1 cellular context compared by ENCODE assay signal in the genomic region with DNA sequence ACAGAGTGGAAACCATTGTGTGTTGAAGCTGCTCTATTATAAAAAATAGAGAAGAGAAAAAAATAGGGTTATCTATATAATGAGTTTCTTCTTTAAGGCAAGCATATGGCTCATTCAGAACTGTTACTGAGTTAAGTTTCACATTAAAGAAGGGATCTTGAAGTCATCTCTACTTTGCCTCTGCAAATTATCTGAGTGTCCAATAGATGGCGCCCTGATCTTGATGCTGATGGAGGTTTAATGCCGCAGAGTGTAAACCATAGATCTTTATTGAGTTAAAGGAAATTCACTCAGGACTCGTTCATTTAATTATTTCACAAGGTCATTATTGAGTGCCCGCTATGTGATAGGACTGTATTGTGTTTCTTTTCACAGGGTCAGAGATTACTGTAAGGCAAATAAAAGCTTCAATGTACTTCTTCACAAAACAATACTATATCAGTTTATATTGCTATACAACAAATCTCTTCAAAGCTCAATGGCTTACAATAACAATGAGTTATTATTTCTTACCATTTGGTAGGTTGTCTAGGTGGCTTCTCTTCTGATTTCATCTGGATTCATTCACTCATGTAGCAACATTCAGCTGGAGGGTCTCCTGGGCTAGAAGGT.
TF ChIP-seq lines count a peak whose summit lies in the region.

No MANE protein-coding gene starts in this region.

TF ChIP-seq in K562, 482 proteins besides CTCF, POLR2A, EP300 and RAD21 (continued from another document):
- TF ChIP-seq, protein P1, sequence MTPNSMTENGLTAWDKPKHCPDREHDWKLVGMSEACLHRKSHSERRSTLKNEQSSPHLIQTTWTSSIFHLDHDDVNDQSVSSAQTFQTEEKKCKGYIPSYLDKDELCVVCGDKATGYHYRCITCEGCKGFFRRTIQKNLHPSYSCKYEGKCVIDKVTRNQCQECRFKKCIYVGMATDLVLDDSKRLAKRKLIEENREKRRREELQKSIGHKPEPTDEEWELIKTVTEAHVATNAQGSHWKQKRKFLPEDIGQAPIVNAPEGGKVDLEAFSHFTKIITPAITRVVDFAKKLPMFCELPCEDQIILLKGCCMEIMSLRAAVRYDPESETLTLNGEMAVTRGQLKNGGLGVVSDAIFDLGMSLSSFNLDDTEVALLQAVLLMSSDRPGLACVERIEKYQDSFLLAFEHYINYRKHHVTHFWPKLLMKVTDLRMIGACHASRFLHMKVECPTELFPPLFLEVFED (CRISPR knock-in tag; conservative IDR thresholded peaks at IDR 0.05), result no peak
- no peak for TF ChIP-seq ZNF217 (CRISPR knock-in tag; IDR thresholded peaks at IDR 0.05)
- no peak for TF ChIP-seq ZNF699 (CRISPR knock-in tag; IDR thresholded peaks at IDR 0.05; ENCODE audit: insufficient replicate concordance)
